ENCODE assay signal across 12 cellular contexts in the genomic region with DNA sequence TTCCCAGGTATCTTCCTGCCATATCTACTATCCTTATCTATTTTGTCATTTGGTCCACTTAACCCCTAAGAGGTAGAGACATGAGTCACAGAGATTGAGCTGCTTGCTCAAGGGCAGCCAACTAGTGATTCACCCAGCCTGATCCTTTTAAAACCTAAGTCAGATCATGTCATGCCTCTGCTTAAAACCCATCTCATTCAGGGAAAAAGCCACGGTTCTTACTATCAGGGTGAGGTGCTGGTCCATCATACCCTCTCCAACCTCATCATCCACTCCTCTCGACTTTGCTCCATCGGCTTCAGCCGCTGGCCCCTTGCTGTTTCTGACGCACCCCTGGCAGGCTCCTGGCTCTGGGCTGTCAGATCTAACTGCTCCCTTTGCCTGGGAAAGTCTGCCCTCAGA. TPM values are rescaled to one million over a fixed set of nuclear protein-coding genes. Genes with fewer than 3 reads are reported as not detected.
DNase-seq lines count a peak whose midpoint lies in the region; ATAC-seq and TF ChIP-seq lines count a peak whose summit lies in the region.
"Had no signal": no experiment of that assay in that cellular context is flagged by ENCODE, and none has a peak within 500 bp of the region (broad histone marks: within the 10 kb centered on the region; RNA-seq: fewer than 3 reads in every experiment).

No MANE protein-coding gene starts in this region.

- no peak overlapping the region for H3K27ac ChIP-seq in right atrium auricular region
- H3K27ac ChIP-seq in WERI-Rb-1 = no peak overlapping the region
- H3K27ac ChIP-seq in uterus = no peak overlapping the region
- H3K27ac ChIP-seq in CD8-positive, alpha-beta memory T cell (ENCODE audit: low read depth, low read length) = no peak overlapping the region

- H3K4me1 Mint-ChIP-seq in glutamatergic neuron (ENCODE audit: low read depth, unreplicated experiment) = peaks cover under 1% of the 10 kb centered on the region
- H3K4me1 Mint-ChIP-seq in CD8-positive, alpha-beta memory T cell = peaks cover 0 to under 1% (median 0%) of the 10 kb centered on the region in 3 donors

- H3K4me1 ChIP-seq in right atrium auricular region = peaks cover 0 to 10% of the 10 kb centered on the region in 2 donors
- H3K4me1 ChIP-seq in uterus = no peaks in the 10 kb centered on the region
- no peaks in the 10 kb centered on the region for H3K4me1 ChIP-seq in CD8-positive, alpha-beta memory T cell (ENCODE audit: insufficient read depth, low read length)

- H3K36me3 ChIP-seq in right atrium auricular region (peaks cover 82% of the 10 kb centered on the region), WERI-Rb-1 (no peaks in the 10 kb centered on the region), uterus (no peaks in the 10 kb centered on the region)
- peaks cover 13% of the 10 kb centered on the region for H3K36me3 ChIP-seq in CD8-positive, alpha-beta memory T cell (ENCODE audit: insufficient read depth, low read length)

- peaks cover 24% of the 10 kb centered on the region for H3K36me3 Mint-ChIP-seq in glutamatergic neuron (ENCODE audit: unreplicated experiment)
- peaks cover 24 to 65% (median 27%) of the 10 kb centered on the region in 3 donors for H3K36me3 Mint-ChIP-seq in CD8-positive, alpha-beta memory T cell

- POLR2A ChIA-PET in CD8-positive, alpha-beta memory T cell (lab: Charles Lee) = no interaction called here

- DNase-seq in right atrium auricular region (ENCODE audit: low spot score) (peak; percentile 52), left ventricle myocardium superior (no peak), WERI-Rb-1 (peak; percentile 15), glutamatergic neuron (no peak), uterus (peak; percentile 7), nucleus accumbens (lab: John Stamatoyannopoulos, UW) (no peak)
- no peak for DNase-seq in CD8-positive, alpha-beta memory T cell
- DNase-seq: C1 segment of cervical spinal cord; heart right ventricle; KBM-7; stimulated activated naive CD4-positive, alpha-beta T cell treated with Interleukin-2 at 50 U/mL for 16 hours had no signal

- intact Hi-C loops in left ventricle myocardium superior (cut with micrococcal nuclease) (no loop called here), uterus (cut with DNase I; ENCODE audit: low total_unique reads) (no loop called here)

- ATAC-seq in left ventricle myocardium superior (no peak), HG03196 (IDR thresholded peaks at IDR 0.05; ENCODE audit: unreplicated experiment) (no peak)

- peaks cover 5% of the 10 kb centered on the region for H3K9me3 Mint-ChIP-seq in glutamatergic neuron (ENCODE audit: unreplicated experiment)
- no peaks in the 10 kb centered on the region for H3K9me3 Mint-ChIP-seq in CD8-positive, alpha-beta memory T cell

- TF ChIP-seq CTCF in right atrium auricular region (IDR thresholded peaks at IDR 0.05) = no peak
- TF ChIP-seq CTCF in WERI-Rb-1 (IDR thresholded peaks at IDR 0.05; ENCODE audit: low read depth, low read length) = no peak
- TF ChIP-seq CTCF in glutamatergic neuron (IDR thresholded peaks at IDR 0.05; ENCODE audit: partially characterized antibody, unreplicated experiment) = no peak
- TF ChIP-seq CTCF in uterus (IDR thresholded peaks at IDR 0.05) = no peak

- peaks cover 3% of the 10 kb centered on the region for H3K27me3 Mint-ChIP-seq in glutamatergic neuron (ENCODE audit: unreplicated experiment)
- no peaks in the 10 kb centered on the region for H3K27me3 Mint-ChIP-seq in CD8-positive, alpha-beta memory T cell

- H3K27ac Mint-ChIP-seq in glutamatergic neuron (ENCODE audit: unreplicated experiment) = peak overlapping the region; percentile 14
- no peak overlapping the region for H3K27ac Mint-ChIP-seq in CD8-positive, alpha-beta memory T cell

- H3K27me3 ChIP-seq in right atrium auricular region (no peaks in the 10 kb centered on the region), WERI-Rb-1 (ENCODE audit: insufficient read depth, low read depth, severe bottlenecking) (no peaks in the 10 kb centered on the region), uterus (no peaks in the 10 kb centered on the region)
- H3K27me3 ChIP-seq in CD8-positive, alpha-beta memory T cell (ENCODE audit: insufficient read depth, low read length, poor library complexity, severe bottlenecking) = no peaks in the 10 kb centered on the region
- H3K27me3 ChIP-seq: heart right ventricle had no signal

- H3K4me3 ChIP-seq in right atrium auricular region (no peak overlapping the region), WERI-Rb-1 (ENCODE audit: low read depth, low read length) (no peak overlapping the region), uterus (no peak overlapping the region)
- H3K4me3 ChIP-seq in CD8-positive, alpha-beta memory T cell (ENCODE audit: low read length) = no peak overlapping the region
- H3K4me3 ChIP-seq: heart right ventricle had no signal

- CTCF ChIA-PET in CD8-positive, alpha-beta memory T cell (lab: Charles Lee) = interaction anchor here (8.5 kb wide), 1 partner anchor 20 kb away, joined by 57 read pairs; no protein-coding TSS in a partner anchor

- no peak overlapping the region for H3K4me3 Mint-ChIP-seq in glutamatergic neuron (ENCODE audit: unreplicated experiment)
- no peak overlapping the region for H3K4me3 Mint-ChIP-seq in CD8-positive, alpha-beta memory T cell

- H3K9me3 ChIP-seq in right atrium auricular region (no peaks in the 10 kb centered on the region), WERI-Rb-1 (ENCODE audit: severe bottlenecking) (no peaks in the 10 kb centered on the region), uterus (no peaks in the 10 kb centered on the region)
- no peaks in the 10 kb centered on the region for H3K9me3 ChIP-seq in CD8-positive, alpha-beta memory T cell (ENCODE audit: low read length)
- H3K9me3 ChIP-seq: heart right ventricle had no signal

- TF ChIP-seq POLR2A in uterus (IDR thresholded peaks at IDR 0.05) = no peak

RNA-seq across cellular contexts. Expression of a gene that starts 14.4 kb away (rescaled TPM):
- total RNA-seq in right atrium auricular region = 10 to 100 TPM; 27.3 to 30.9 TPM
- total RNA-seq in left ventricle myocardium superior = 20.8 TPM
- total RNA-seq in glutamatergic neuron (ENCODE audit: unreplicated experiment) = 45.3 TPM
- 10 to 100 TPM; 20.5 to 58.9 (median 46.4) TPM for total RNA-seq in uterus
- total RNA-seq in CD8-positive, alpha-beta memory T cell = 10 to 100 TPM; 80.4 to 82.7 TPM
- 22.3 TPM for polyA plus RNA-seq in CD8-positive, alpha-beta memory T cell

Comparison
In these comparisons a context has a peak if more than half of its experiments do, and no peak if none do; other contexts are left out.
1. DNase-seq: peak in right atrium auricular region (single experiment), WERI-Rb-1 (single experiment) and uterus (2 of 2); none in left ventricle myocardium superior (single experiment), glutamatergic neuron (single experiment), nucleus accumbens (0 of 56) and CD8-positive, alpha-beta memory T cell (0 of 5).